8 cellular contexts compared by ENCODE assay signal in the genomic region with DNA sequence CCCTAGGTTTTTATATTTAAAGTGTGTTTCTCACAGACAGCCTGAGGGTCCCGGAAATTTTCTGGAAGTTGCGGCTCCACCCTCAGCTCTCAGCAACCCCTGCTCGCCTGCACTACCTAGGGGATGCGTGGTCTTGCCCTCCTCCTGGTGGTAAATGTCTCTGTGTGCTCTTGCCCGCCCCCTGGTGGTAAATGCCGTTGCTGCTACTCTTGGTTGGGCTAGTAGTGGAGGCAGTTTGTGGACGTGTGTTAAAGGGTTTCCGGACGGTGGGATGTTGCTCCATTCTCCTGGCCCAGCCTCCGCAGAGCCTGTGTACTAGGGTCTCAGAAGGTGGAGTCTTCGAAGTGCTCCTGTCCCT. TPM values are rescaled to one million over a fixed set of nuclear protein-coding genes. Genes with fewer than 3 reads are reported as not detected.
DNase-seq lines count a peak whose midpoint lies in the region; ATAC-seq and TF ChIP-seq lines count a peak whose summit lies in the region.

No MANE protein-coding gene starts in this region.

- H3K27ac ChIP-seq in ectodermal cell (ENCODE audit: insufficient read depth, low read depth, low read length, poor library complexity, severe bottlenecking): peak overlapping the region; percentile 77

- H3K4me1 ChIP-seq in ectodermal cell (ENCODE audit: control insufficient read depth, insufficient read depth, low read length): peaks cover 6% of the 10 kb centered on the region

- POLR2A ChIA-PET in activated CD4-positive, alpha-beta memory T cell treated with anti-CD3 and anti-CD28 coated beads for 36 hours (lab: Charles Lee): interaction anchor here (1.0 to 1.4 kb wide), 3 partner anchors 17 to 439 kb away, joined by 3 to 4 read pairs (median 4); no protein-coding TSS in a partner anchor

- CTCF ChIA-PET in activated CD4-positive, alpha-beta memory T cell treated with anti-CD3 and anti-CD28 coated beads for 36 hours (lab: Charles Lee): interaction anchor here (0.6 to 2.8 kb wide), 20 partner anchors 8 to 91 kb away, joined by 3 to 24 read pairs (median 5); a partner anchor contains a TSS

- no peaks in the 10 kb centered on the region for H3K27me3 ChIP-seq in ectodermal cell (ENCODE audit: control insufficient read depth, insufficient read depth, low read length, poor library complexity, severe bottlenecking)

- peak overlapping the region; percentile 69 for H3K4me3 Mint-ChIP-seq in activated CD4-positive, alpha-beta memory T cell treated with anti-CD3 and anti-CD28 coated beads for 36 hours

- ATAC-seq in HG03280 (IDR thresholded peaks at IDR 0.05; ENCODE audit: unreplicated experiment) (peak; percentile 72), GM18873 (IDR thresholded peaks at IDR 0.05; ENCODE audit: low FRiP score, unreplicated experiment) (no peak)

- H3K36me3 Mint-ChIP-seq in activated CD4-positive, alpha-beta memory T cell treated with anti-CD3 and anti-CD28 coated beads for 36 hours: no peaks in the 10 kb centered on the region

- WGBS in ectodermal cell, 2 experiments: 16 to 18% methylated on average over 11 of the region's 11 CpGs

- peak overlapping the region; percentile 28 for H3K4me3 ChIP-seq in GM12875 (ENCODE audit: low read depth, low read length)
- no peak overlapping the region for H3K4me3 ChIP-seq in ectodermal cell (ENCODE audit: insufficient read depth, low read depth, low read length)

- no peaks in the 10 kb centered on the region for H3K27me3 Mint-ChIP-seq in activated CD4-positive, alpha-beta memory T cell treated with anti-CD3 and anti-CD28 coated beads for 36 hours

- H3K36me3 ChIP-seq in ectodermal cell (ENCODE audit: control insufficient read depth, insufficient read depth, low read length): no peaks in the 10 kb centered on the region

- DNase-seq in NCI-H774 (lab: John Stamatoyannopoulos, UW): peak; percentile 46
- DNase-seq in activated CD4-positive, alpha-beta memory T cell treated with anti-CD3 and anti-CD28 coated beads for 36 hours: peak; percentile 93
- DNase-seq in medulla oblongata (ENCODE audit: extremely low spot score): peak; percentile 79
- DNase-seq in stimulated activated CD8-positive, alpha-beta memory T cell treated with anti-CD3 and anti-CD28 coated beads, Interleukin-15, amount 100 ng/mL, for 4 hours (ENCODE audit: low read depth in 2 of 2): peak; percentile 61 to 69

- peak overlapping the region; percentile 85 for H3K27ac Mint-ChIP-seq in activated CD4-positive, alpha-beta memory T cell treated with anti-CD3 and anti-CD28 coated beads for 36 hours

- no peaks in the 10 kb centered on the region for H3K9me3 Mint-ChIP-seq in activated CD4-positive, alpha-beta memory T cell treated with anti-CD3 and anti-CD28 coated beads for 36 hours

- intact Hi-C loops in activated CD4-positive, alpha-beta memory T cell treated with anti-CD3 and anti-CD28 coated beads for 36 hours (cut with micrococcal nuclease): loop anchor here (1.0 to 5.0 kb wide), 4 partner anchors 13 to 67 kb away; no protein-coding TSS in a partner anchor

- TF ChIP-seq CTCF in GM12875 (IDR thresholded peaks at IDR 0.05; ENCODE audit: borderline replicate concordance, insufficient read depth, low read depth, low read length): peak; percentile 95

- H3K9me3 ChIP-seq in ectodermal cell (ENCODE audit: control insufficient read depth, low read length): no peaks in the 10 kb centered on the region

- peaks cover 27% of the 10 kb centered on the region for H3K4me1 Mint-ChIP-seq in activated CD4-positive, alpha-beta memory T cell treated with anti-CD3 and anti-CD28 coated beads for 36 hours (ENCODE audit: low read depth)

RNA-seq across cellular contexts. Expression of a gene that starts 27.4 kb away (rescaled TPM):
- total RNA-seq in activated CD4-positive, alpha-beta memory T cell treated with anti-CD3 and anti-CD28 coated beads for 36 hours: 10 to 100 TPM in 1 of 2 experiments, 1 to 10 TPM in 1; 7.1 to 10.1 TPM
- 3.1 TPM for polyA plus RNA-seq in ectodermal cell (2013, experiment 1 of 4)
- 4.0 TPM for polyA plus RNA-seq in ectodermal cell (2013, experiment 2 of 4)
- 3.7 TPM for polyA plus RNA-seq in ectodermal cell (2013, experiment 3 of 4)
- 5.7 TPM for polyA plus RNA-seq in ectodermal cell (2013, experiment 4 of 4)

RNA-seq across cellular contexts. Expression of a gene that starts 29.8 kb away (rescaled TPM):
- 10 to 100 TPM; 67.6 to 69.8 TPM for total RNA-seq in activated CD4-positive, alpha-beta memory T cell treated with anti-CD3 and anti-CD28 coated beads for 36 hours
- 30.4 TPM for polyA plus RNA-seq in ectodermal cell (2013, experiment 1 of 4)
- 28.3 TPM for polyA plus RNA-seq in ectodermal cell (2013, experiment 2 of 4)
- 24.6 TPM for polyA plus RNA-seq in ectodermal cell (2013, experiment 3 of 4)
- 24.0 TPM for polyA plus RNA-seq in ectodermal cell (2013, experiment 4 of 4)

RNA-seq across cellular contexts. Expression of a gene that starts 38.5 kb away (rescaled TPM):
- 1 to 10 TPM; 2.5 to 3.3 TPM for total RNA-seq in activated CD4-positive, alpha-beta memory T cell treated with anti-CD3 and anti-CD28 coated beads for 36 hours
- 54.2 TPM for polyA plus RNA-seq in ectodermal cell (2013, experiment 1 of 4)
- polyA plus RNA-seq in ectodermal cell (2013, experiment 2 of 4): 44.3 TPM
- 38.8 TPM for polyA plus RNA-seq in ectodermal cell (2013, experiment 3 of 4)
- 39.2 TPM for polyA plus RNA-seq in ectodermal cell (2013, experiment 4 of 4)
